15 cellular contexts compared by ENCODE assay signal in genomic region chr11:125401746-125402145, GRCh38.
DNase-seq lines count a peak whose midpoint lies in the region; ATAC-seq and TF ChIP-seq lines count a peak whose summit lies in the region.
"Had no signal": no experiment of that assay in that cellular context is flagged by ENCODE, and none has a peak within 500 bp of the region (broad histone marks: within the 10 kb centered on the region; RNA-seq: fewer than 3 reads in every experiment).

No MANE protein-coding gene starts in this region.

- no peaks in the 10 kb centered on the region for H3K9me3 Mint-ChIP-seq in activated naive CD8-positive, alpha-beta T cell treated with anti-CD3 and anti-CD28 coated beads, Interleukin-2, amount 50 U/mL, for 24 hours
- no peaks in the 10 kb centered on the region for H3K9me3 Mint-ChIP-seq in activated CD4-positive, alpha-beta T cell treated with anti-CD3 and anti-CD28 coated beads, Interleukin-2, amount 10 ng/mL, durations not matched to agents 24 days and 14 days
- H3K9me3 Mint-ChIP-seq: activated naive CD4-positive, alpha-beta T cell treated with anti-CD3 and anti-CD28 coated beads for 36 hours had no signal

- WGBS in spleen, 5 donors = 89 to 91% (median 89%) methylated on average over 11 of the region's 11 CpGs

- peaks cover 37% of the 10 kb centered on the region for H3K27me3 Mint-ChIP-seq in activated naive CD8-positive, alpha-beta T cell treated with anti-CD3 and anti-CD28 coated beads, Interleukin-2, amount 50 U/mL, for 24 hours
- peaks cover 50% of the 10 kb centered on the region for H3K27me3 Mint-ChIP-seq in activated CD4-positive, alpha-beta T cell treated with anti-CD3 and anti-CD28 coated beads, Interleukin-2, amount 10 ng/mL, durations not matched to agents 24 days and 14 days
- H3K27me3 Mint-ChIP-seq: progenitor cell of endocrine pancreas had no signal

- intact Hi-C loops in dorsolateral prefrontal cortex (cut with DNase I) = loop anchor here (2.0 to 10.0 kb wide), 4 partner anchors 49 to 447 kb away; partner anchors contain the start of gene CCDC15 (in 1 of the 2)
- intact Hi-C loops in spleen (cut with DNase I; ENCODE audit: low total_unique reads) = no loop called here
- intact Hi-C loops in activated CD4-positive, alpha-beta T cell treated with anti-CD3 and anti-CD28 coated beads, Interleukin-2, amount 10 ng/mL, durations not matched to agents 24 days and 14 days (cut with micrococcal nuclease) = no loop called here

- H3K27me3 ChIP-seq in dorsolateral prefrontal cortex (no peaks in the 10 kb centered on the region), layer of hippocampus (ENCODE audit: control insufficient read depth, insufficient read depth, low read length) (no peaks in the 10 kb centered on the region), spleen (replicated peaks in 1 of 7) (peaks cover 0 to 67% (median 8%) of the 10 kb centered on the region in 7 donors)

- H3K4me3 ChIP-seq in dorsolateral prefrontal cortex = no peak overlapping the region
- H3K4me3 ChIP-seq in spleen = no peak overlapping the region
- H3K4me3 ChIP-seq: upper lobe of left lung had no signal

- no peak overlapping the region for H3K27ac Mint-ChIP-seq in activated naive CD8-positive, alpha-beta T cell treated with anti-CD3 and anti-CD28 coated beads, Interleukin-2, amount 50 U/mL, for 24 hours
- no peak overlapping the region for H3K27ac Mint-ChIP-seq in activated CD4-positive, alpha-beta T cell treated with anti-CD3 and anti-CD28 coated beads, Interleukin-2, amount 10 ng/mL, durations not matched to agents 24 days and 14 days
- H3K27ac Mint-ChIP-seq: activated CD8-positive, alpha-beta memory T cell treated with anti-CD3 and anti-CD28 coated beads, Interleukin-2, amount 10 ng/mL, durations not matched to agents 7 days and 5 days; activated naive CD4-positive, alpha-beta T cell treated with anti-CD3 and anti-CD28 coated beads for 36 hours; progenitor cell of endocrine pancreas had no signal

- no peak overlapping the region for H3K4me3 Mint-ChIP-seq in activated naive CD8-positive, alpha-beta T cell treated with anti-CD3 and anti-CD28 coated beads, Interleukin-2, amount 50 U/mL, for 24 hours
- no peak overlapping the region for H3K4me3 Mint-ChIP-seq in activated CD4-positive, alpha-beta T cell treated with anti-CD3 and anti-CD28 coated beads, Interleukin-2, amount 10 ng/mL, durations not matched to agents 24 days and 14 days
- H3K4me3 Mint-ChIP-seq: activated CD8-positive, alpha-beta memory T cell treated with anti-CD3 and anti-CD28 coated beads, Interleukin-2, amount 10 ng/mL, durations not matched to agents 7 days and 5 days; activated naive CD4-positive, alpha-beta T cell treated with anti-CD3 and anti-CD28 coated beads for 36 hours had no signal

- no peaks in the 10 kb centered on the region for H3K36me3 Mint-ChIP-seq in activated naive CD8-positive, alpha-beta T cell treated with anti-CD3 and anti-CD28 coated beads, Interleukin-2, amount 50 U/mL, for 24 hours (ENCODE audit: low read depth)
- no peaks in the 10 kb centered on the region for H3K36me3 Mint-ChIP-seq in activated CD4-positive, alpha-beta T cell treated with anti-CD3 and anti-CD28 coated beads, Interleukin-2, amount 10 ng/mL, durations not matched to agents 24 days and 14 days (ENCODE audit: low read depth)
- H3K36me3 Mint-ChIP-seq: activated CD8-positive, alpha-beta memory T cell treated with anti-CD3 and anti-CD28 coated beads, Interleukin-2, amount 10 ng/mL, durations not matched to agents 7 days and 5 days had no signal

- ATAC-seq in activated naive CD8-positive, alpha-beta T cell treated with anti-CD3 and anti-CD28 coated beads, Interleukin-2, amount 50 U/mL, for 24 hours = no peak
- ATAC-seq: activated CD8-positive, alpha-beta memory T cell treated with anti-CD3 and anti-CD28 coated beads, Interleukin-2, amount 10 ng/mL, durations not matched to agents 7 days and 5 days had no signal

- TF ChIP-seq POLR2A in spleen (IDR thresholded peaks at IDR 0.05) = no peak

- peak; percentile 4 for DNase-seq in NCI-H524 treated with DMSO at 0.1 percent for 48 hours (lab: John Stamatoyannopoulos, UW)
- no peak for DNase-seq in dorsolateral prefrontal cortex
- DNase-seq in spleen = peak; percentile 41
- DNase-seq in activated naive CD8-positive, alpha-beta T cell treated with anti-CD3 and anti-CD28 coated beads, Interleukin-2, amount 50 U/mL, for 24 hours = no peak
- no peak for DNase-seq in NCI-H2196 treated with DMSO at 0.1 percent for 48 hours (lab: John Stamatoyannopoulos, UW; ENCODE audit: unreplicated experiment)
- no peak for DNase-seq in activated CD4-positive, alpha-beta T cell treated with anti-CD3 and anti-CD28 coated beads, Interleukin-2, amount 10 ng/mL, durations not matched to agents 24 days and 14 days
- DNase-seq: activated CD8-positive, alpha-beta memory T cell treated with anti-CD3 and anti-CD28 coated beads, Interleukin-2, amount 10 ng/mL, durations not matched to agents 7 days and 5 days; activated naive CD4-positive, alpha-beta T cell treated with anti-CD3 and anti-CD28 coated beads for 36 hours; cerebellar nuclear complex; NCI-H2171 treated with DMSO at 0.1 percent for 48 hours; stimulated activated CD4-positive, alpha-beta T cell treated with anti-CD3 and anti-CD28 coated beads, Interleukin-2, amount 100 ng/mL, for 48 hours; upper lobe of left lung had no signal

- peak overlapping the region in 51 of 59 donors; percentile 11 to 83 (median 60) for H3K27ac ChIP-seq in dorsolateral prefrontal cortex
- H3K27ac ChIP-seq in layer of hippocampus (ENCODE audit: low read depth, low read length) = peak overlapping the region; percentile 49
- H3K27ac ChIP-seq in spleen = no peak overlapping the region
- H3K27ac ChIP-seq: VCaP had no signal

- TF ChIP-seq CTCF in dorsolateral prefrontal cortex (IDR thresholded peaks at IDR 0.05 in 54 of 56, conservative IDR thresholded peaks at IDR 0.05 in 2 of 56; ENCODE audit: low read depth in 1 of 56, partially characterized antibody in 56 of 56) (no peak), spleen (IDR thresholded peaks at IDR 0.05 in 8 of 11, conservative IDR thresholded peaks at IDR 0.05 in 3 of 11) (no peak)

- H3K4me1 Mint-ChIP-seq in activated naive CD8-positive, alpha-beta T cell treated with anti-CD3 and anti-CD28 coated beads, Interleukin-2, amount 50 U/mL, for 24 hours = peaks cover 4% of the 10 kb centered on the region
- H3K4me1 Mint-ChIP-seq in activated CD4-positive, alpha-beta T cell treated with anti-CD3 and anti-CD28 coated beads, Interleukin-2, amount 10 ng/mL, durations not matched to agents 24 days and 14 days = peaks cover 6% of the 10 kb centered on the region

- H3K36me3 ChIP-seq in spleen = no peaks in the 10 kb centered on the region
- H3K36me3 ChIP-seq: upper lobe of left lung had no signal

- H3K9me3 ChIP-seq in spleen = no peaks in the 10 kb centered on the region
- H3K9me3 ChIP-seq: upper lobe of left lung had no signal

- peaks cover 0 to 9% (median 7%) of the 10 kb centered on the region in 6 donors for H3K4me1 ChIP-seq in spleen

Comparison
In these comparisons a context has a peak if more than half of its experiments do, and no peak if none do; other contexts are left out.
1. DNase-seq: peak in NCI-H524 treated with DMSO at 0.1 percent for 48 hours (single experiment) and spleen (single experiment); none in dorsolateral prefrontal cortex (0 of 10), activated naive CD8-positive, alpha-beta T cell treated with anti-CD3 and anti-CD28 coated beads, Interleukin-2, amount 50 U/mL, for 24 hours (single experiment), NCI-H2196 treated with DMSO at 0.1 percent for 48 hours (single experiment) and activated CD4-positive, alpha-beta T cell treated with anti-CD3 and anti-CD28 coated beads, Interleukin-2, amount 10 ng/mL, durations not matched to agents 24 days and 14 days (single experiment).
2. H3K27ac ChIP-seq: peak in dorsolateral prefrontal cortex (51 of 59) and layer of hippocampus (single experiment); none in spleen (0 of 8).
3. intact Hi-C loops: an anchor here in dorsolateral prefrontal cortex (2.0 to 10.0 kb wide); none called in spleen and activated CD4-positive, alpha-beta T cell treated with anti-CD3 and anti-CD28 coated beads, Interleukin-2, amount 10 ng/mL, durations not matched to agents 24 days and 14 days.